8 cellular contexts compared by ENCODE assay signal in genomic region chr6:75349262-75349984, GRCh38.
DNase-seq lines count a peak whose midpoint lies in the region; ATAC-seq and TF ChIP-seq lines count a peak whose summit lies in the region.

No MANE protein-coding gene starts in this region.

- H3K4me1 ChIP-seq in lung (ENCODE audit: control insufficient read depth in 2 of 2, insufficient read depth in 2 of 2, low read length in 2 of 2) = peaks cover 0 to 10% of the 10 kb centered on the region in 2 donors

- H3K4me1 Mint-ChIP-seq in HFFc6 (ENCODE audit: low read depth) = peaks cover 7% of the 10 kb centered on the region

- H3K36me3 ChIP-seq in lung (ENCODE audit: control insufficient read depth in 2 of 2, insufficient read depth in 2 of 2, low read length in 2 of 2) = peaks cover 2 to 23% of the 10 kb centered on the region in 2 donors

- ATAC-seq in lung (ENCODE audit: insufficient read depth, low FRiP score) = peak; percentile 38
- no peak for ATAC-seq in GM19351 (IDR thresholded peaks at IDR 0.05; ENCODE audit: unreplicated experiment)
- ATAC-seq in GM21619 (IDR thresholded peaks at IDR 0.05; ENCODE audit: unreplicated experiment) = no peak

- H3K27ac Mint-ChIP-seq in HFFc6 = no peak overlapping the region

- H3K27ac ChIP-seq in lung (ENCODE audit: low read depth in 1 of 2, low read length in 1 of 2) = peak overlapping the region in 1 of 2 donors; percentile 14

- peak overlapping the region; percentile 65 for H3K4me3 Mint-ChIP-seq in HFFc6

- 5 to 8% methylated on average over 24 of the region's 24 CpGs for WGBS in lung, 2 donors

- no peaks in the 10 kb centered on the region for H3K36me3 Mint-ChIP-seq in HFFc6 (ENCODE audit: low read depth)

- no peaks in the 10 kb centered on the region; the same call in 1 of the 2 replicates for H3K27me3 Mint-ChIP-seq in HFFc6 (ENCODE audit: insufficient read depth)

- no peak; the same call in 1 of the 2 replicates for TF ChIP-seq CTCF in HFFc6 (IDR thresholded peaks at IDR 0.05)
- peak; percentile 45 for TF ChIP-seq CTCF in choroid plexus epithelial cell (conservative IDR thresholded peaks at IDR 0.05; ENCODE audit: low read depth, low read length)
- TF ChIP-seq CTCF in lung (IDR thresholded peaks at IDR 0.05; ENCODE audit: control extremely low read depth, extremely low read depth) = no peak

- no peaks in the 10 kb centered on the region for H3K27me3 ChIP-seq in lung (ENCODE audit: control insufficient read depth, insufficient read depth)

- DNase-seq in ACHN = peak; percentile 53
- peak; percentile 13 for DNase-seq in HFFc6
- peak; percentile 36 for DNase-seq in choroid plexus epithelial cell (ENCODE audit: low read depth)
- no peak for DNase-seq in lung (ENCODE audit: low spot score)
- no peak for DNase-seq in H4 (ENCODE audit: low spot score)
- no peak for DNase-seq in SKM-1 treated with dmso at 0.1 percent for 144 hours (lab: John Stamatoyannopoulos, UW; ENCODE audit: unreplicated experiment)

- H3K9me3 ChIP-seq in lung (ENCODE audit: control insufficient read depth in 2 of 2, insufficient read depth in 1 of 2, low read length in 1 of 2) = no peaks in the 10 kb centered on the region

- H3K9me3 Mint-ChIP-seq in HFFc6 = no peaks in the 10 kb centered on the region

- in situ Hi-C loops in ACHN (cut with HindIII; ENCODE audit: low pct_ligation_motif_present, low pct_unique_long_range_greater_than_20kb, low sequenced_read_pairs) = no loop called here

- peak overlapping the region; percentile 51 for H3K4me3 ChIP-seq in choroid plexus epithelial cell (ENCODE audit: low read depth, low read length)
- H3K4me3 ChIP-seq in lung = no peak overlapping the region

Comparison
In these comparisons a context has a peak if more than half of its experiments do, and no peak if none do; other contexts are left out.
1. DNase-seq: peak in ACHN (single experiment), HFFc6 (single experiment) and choroid plexus epithelial cell (single experiment); none in lung (single experiment), H4 (single experiment) and SKM-1 treated with dmso at 0.1 percent for 144 hours (single experiment).